In the genomic region with DNA sequence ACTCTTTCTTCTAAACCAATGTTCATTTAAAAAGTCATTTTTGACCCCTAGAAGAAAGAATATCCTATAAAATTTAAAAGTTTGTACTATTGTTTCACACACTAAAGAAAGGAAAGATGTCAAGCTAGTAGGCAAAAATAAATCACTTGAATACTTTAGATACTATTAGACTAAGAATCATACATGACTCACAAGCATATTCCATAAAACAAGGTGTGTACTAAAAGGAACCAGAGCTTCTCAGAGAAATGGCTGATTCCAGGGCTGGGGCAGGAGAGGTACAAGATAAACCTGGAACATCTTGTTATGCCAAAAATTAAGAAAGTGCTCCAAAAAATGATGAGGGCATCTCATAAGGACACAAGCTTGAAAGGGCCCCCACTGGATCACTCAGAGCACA, we compare ENCODE assay signal across 24 cellular contexts. TPM values are rescaled to one million over a fixed set of nuclear protein-coding genes. Genes with fewer than 3 reads are reported as not detected.
DNase-seq lines count a peak whose midpoint lies in the region; ATAC-seq and TF ChIP-seq lines count a peak whose summit lies in the region.
"Had no signal": no experiment of that assay in that cellular context is flagged by ENCODE, and none has a peak within 500 bp of the region (broad histone marks: within the 10 kb centered on the region; RNA-seq: fewer than 3 reads in every experiment).

No MANE protein-coding gene starts in this region.

- TF ChIP-seq CTCF in choroid plexus epithelial cell (conservative IDR thresholded peaks at IDR 0.05; ENCODE audit: low read depth, low read length), result no peak
- no peak for TF ChIP-seq CTCF in osteocyte (IDR thresholded peaks at IDR 0.05)

- POLR2A ChIA-PET in naive thymus-derived CD8-positive, alpha-beta T cell (lab: Charles Lee), result no interaction called here

- DNase-seq in EL (peak; percentile 18), NCI-H226 (peak; percentile 24), choroid plexus epithelial cell (ENCODE audit: low read depth) (peak; percentile 32), osteocyte (ENCODE audit: extremely low spot score, unreplicated experiment) (no peak), HT-29 (ENCODE audit: low spot score) (no peak)
- no peak for DNase-seq in naive thymus-derived CD8-positive, alpha-beta T cell
- DNase-seq: activated B cell treated with CpG ODN at 0.5 μM for 24 hours; activated CD8-positive, alpha-beta T cell treated with anti-CD3 and anti-CD28 coated beads, Interleukin-2, amount 10 ng/mL, durations not matched to agents 7 days and 5 days; activated naive CD8-positive, alpha-beta T cell treated with anti-CD3 and anti-CD28 coated beads, Interleukin-2, amount 10 ng/mL, durations not matched to agents 7 days and 5 days; AML-193; Calu3; GF-D8; H7; left ventricle myocardium superior; NCI-H1417 treated with DMSO at 0.1 percent for 48 hours; NCI-H748 treated with DMSO at 0.1 percent for 48 hours; OCI-M1; stimulated activated CD4-positive, alpha-beta T cell treated with anti-CD3 and anti-CD28 coated beads, Interleukin-15, amount 100 ng/mL, for 24 hours; trophoblast cell had no signal

- peaks cover 68% of the 10 kb centered on the region for H3K36me3 Mint-ChIP-seq in osteocyte (ENCODE audit: unreplicated experiment)
- H3K36me3 Mint-ChIP-seq in naive thymus-derived CD8-positive, alpha-beta T cell, result peaks cover 5 to 86% (median 25%) of the 10 kb centered on the region in 3 donors

- H3K4me1 Mint-ChIP-seq in osteocyte (ENCODE audit: unreplicated experiment), result peaks cover 57% of the 10 kb centered on the region
- H3K4me1 Mint-ChIP-seq in naive thymus-derived CD8-positive, alpha-beta T cell, result peaks cover 15 to 55% (median 49%) of the 10 kb centered on the region in 4 donors

- H3K9me3 Mint-ChIP-seq in osteocyte (ENCODE audit: unreplicated experiment), result peaks cover 4% of the 10 kb centered on the region
- H3K9me3 Mint-ChIP-seq in naive thymus-derived CD8-positive, alpha-beta T cell, result no peaks in the 10 kb centered on the region
- H3K9me3 Mint-ChIP-seq: activated B cell treated with CpG ODN at 0.5 μM for 24 hours; activated naive CD8-positive, alpha-beta T cell treated with anti-CD3 and anti-CD28 coated beads, Interleukin-2, amount 10 ng/mL, durations not matched to agents 7 days and 5 days; T-helper 2 cell treated with Interferon-gamma antibody and Interleukin-4, amounts not matched to agents 5 μg/mL and 100 μg/mL, for 36 hours had no signal

- H3K27ac Mint-ChIP-seq in osteocyte (ENCODE audit: unreplicated experiment), result peak overlapping the region; percentile 61
- H3K27ac Mint-ChIP-seq in naive thymus-derived CD8-positive, alpha-beta T cell, result peak overlapping the region in 4 of 10 donors; percentile 3 to 58 (median 28)
- H3K27ac Mint-ChIP-seq: activated B cell treated with CpG ODN at 0.5 μM for 24 hours; activated CD8-positive, alpha-beta T cell treated with anti-CD3 and anti-CD28 coated beads, Interleukin-2, amount 10 ng/mL, durations not matched to agents 7 days and 5 days; activated naive CD8-positive, alpha-beta T cell treated with anti-CD3 and anti-CD28 coated beads, Interleukin-2, amount 10 ng/mL, durations not matched to agents 7 days and 5 days; T-helper 2 cell treated with Interferon-gamma antibody and Interleukin-4, amounts not matched to agents 5 μg/mL and 100 μg/mL, for 36 hours had no signal

- ATAC-seq in GM21737 (IDR thresholded peaks at IDR 0.05; ENCODE audit: unreplicated experiment) (no peak), GM19397 (IDR thresholded peaks at IDR 0.05; ENCODE audit: unreplicated experiment) (no peak)
- no peak for ATAC-seq in naive thymus-derived CD8-positive, alpha-beta T cell
- ATAC-seq: activated CD8-positive, alpha-beta T cell treated with anti-CD3 and anti-CD28 coated beads, Interleukin-2, amount 10 ng/mL, durations not matched to agents 7 days and 5 days; HepG2; left ventricle myocardium superior had no signal

- no peak overlapping the region for H3K4me3 Mint-ChIP-seq in osteocyte (ENCODE audit: unreplicated experiment)
- no peak overlapping the region for H3K4me3 Mint-ChIP-seq in naive thymus-derived CD8-positive, alpha-beta T cell
- H3K4me3 Mint-ChIP-seq: activated B cell treated with CpG ODN at 0.5 μM for 24 hours; activated CD8-positive, alpha-beta T cell treated with anti-CD3 and anti-CD28 coated beads, Interleukin-2, amount 10 ng/mL, durations not matched to agents 7 days and 5 days; activated naive CD8-positive, alpha-beta T cell treated with anti-CD3 and anti-CD28 coated beads, Interleukin-2, amount 10 ng/mL, durations not matched to agents 7 days and 5 days; T-helper 2 cell treated with Interferon-gamma antibody and Interleukin-4, amounts not matched to agents 5 μg/mL and 100 μg/mL, for 36 hours had no signal

- H3K27me3 Mint-ChIP-seq in osteocyte (ENCODE audit: unreplicated experiment), result no peaks in the 10 kb centered on the region
- H3K27me3 Mint-ChIP-seq in naive thymus-derived CD8-positive, alpha-beta T cell, result no peaks in the 10 kb centered on the region
- H3K27me3 Mint-ChIP-seq: activated B cell treated with CpG ODN at 0.5 μM for 24 hours; activated naive CD8-positive, alpha-beta T cell treated with anti-CD3 and anti-CD28 coated beads, Interleukin-2, amount 10 ng/mL, durations not matched to agents 7 days and 5 days had no signal

- no peak overlapping the region for H3K4me3 ChIP-seq in choroid plexus epithelial cell (ENCODE audit: low read depth, low read length)
- H3K4me3 ChIP-seq: right atrium auricular region had no signal

RNA-seq across cellular contexts. Expression of a gene that starts 8.7 kb away (rescaled TPM):
- 168 and 171 TPM in 2 replicates for total RNA-seq in osteocyte
- 36.7 and 53.7 TPM in 2 replicates for total RNA-seq in HT-29 (2014; rRNA removed; shearing (Covaris generic))
- 10 to 100 TPM; 86.5 to 87.1 TPM for total RNA-seq in naive thymus-derived CD8-positive, alpha-beta T cell
- 10 to 100 TPM; 23.5 to 28.5 (median 25.8) TPM for polyA plus RNA-seq in naive thymus-derived CD8-positive, alpha-beta T cell

Comparison
In these comparisons a context has a peak if more than half of its experiments do, and no peak if none do; other contexts are left out.
1. DNase-seq: peak in EL (single experiment), NCI-H226 (single experiment) and choroid plexus epithelial cell (single experiment); none in osteocyte (single experiment), HT-29 (single experiment) and naive thymus-derived CD8-positive, alpha-beta T cell (0 of 10).